ENCODE assay signal across 16 cellular contexts in the genomic region with DNA sequence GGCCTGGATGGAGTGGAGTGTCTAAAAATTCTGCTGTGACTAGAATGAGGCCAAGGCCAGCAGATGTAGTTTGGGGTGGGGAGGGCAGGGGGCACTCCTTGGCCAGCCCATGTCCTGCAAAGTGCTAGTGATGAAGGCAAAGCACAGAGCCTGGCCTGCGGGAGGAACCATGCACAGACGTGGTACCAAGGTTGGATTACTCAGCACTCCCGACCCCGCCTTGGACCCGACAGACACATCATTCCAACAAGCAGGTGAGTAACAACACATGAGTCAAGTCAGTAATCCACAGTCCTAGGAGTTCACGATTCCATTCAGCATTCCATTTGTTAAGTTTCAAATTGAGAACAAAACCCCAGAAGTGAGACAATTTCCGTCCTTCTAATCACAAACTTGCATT.
"Had no signal": no experiment of that assay in that cellular context is flagged by ENCODE, and none has a peak within 500 bp of the region (broad histone marks: within the 10 kb centered on the region; RNA-seq: fewer than 3 reads in every experiment).

No MANE protein-coding gene starts in this region.

- H3K27ac ChIP-seq: colonic mucosa, heart left ventricle, right atrium auricular region, sigmoid colon, thyroid gland had no signal

- H3K36me3 ChIP-seq: colonic mucosa, heart left ventricle, right atrium auricular region, sigmoid colon, thyroid gland had no signal

- H3K4me1 Mint-ChIP-seq: mesothelial cell of epicardium, natural killer cell, neural crest cell had no signal

- DNase-seq: colonic mucosa; dermis blood vessel endothelial cell; erythroblast; heart left ventricle; hippocampal formation; natural killer cell; posterior cingulate gyrus; sigmoid colon; stimulated activated CD4-positive, alpha-beta T cell treated with anti-CD3 and anti-CD28 coated beads, Interleukin-12 subunit alpha, Interleukin-12 subunit beta, amount 100 ng/mL, for 4 hours; stimulated activated naive CD4-positive, alpha-beta T cell; thyroid gland had no signal

- H3K36me3 Mint-ChIP-seq: mesothelial cell of epicardium, natural killer cell, type B pancreatic cell had no signal

- H3K4me3 Mint-ChIP-seq: mesothelial cell of epicardium, natural killer cell, neural crest cell, type B pancreatic cell had no signal

- H3K9me3 Mint-ChIP-seq: natural killer cell, type B pancreatic cell had no signal

- H3K4me1 ChIP-seq: colonic mucosa, heart left ventricle, right atrium auricular region, sigmoid colon had no signal

- H3K9me3 ChIP-seq: colonic mucosa, sigmoid colon, thyroid gland had no signal

- H3K27me3 ChIP-seq: colonic mucosa, right atrium auricular region, sigmoid colon, thyroid gland had no signal

- ATAC-seq: heart left ventricle, natural killer cell had no signal

- H3K27ac Mint-ChIP-seq: mesothelial cell of epicardium, natural killer cell, type B pancreatic cell had no signal

- H3K4me3 ChIP-seq: colonic mucosa, heart left ventricle, right atrium auricular region, sigmoid colon, skin epidermis, thyroid gland had no signal
